Comparison of ENCODE assay signal across 8 cellular contexts in genomic region chr19:2274937-2275535, GRCh38. TPM values are rescaled to one million over a fixed set of nuclear protein-coding genes. Genes with fewer than 3 reads are reported as not detected.
A peak's percentile ranks its signal among the peaks of the same experiment; 100 is the strongest.
DNase-seq lines count a peak whose midpoint lies in the region; ATAC-seq, FAIRE-seq and TF ChIP-seq lines count a peak whose summit lies in the region.

No MANE protein-coding gene starts in this region.

- no peak overlapping the region for H3K4ac ChIP-seq in mesendoderm (ENCODE audit: low read depth, low read length)

- H3K9ac ChIP-seq in endodermal cell (ENCODE audit: extremely low read depth, low read length, poor library complexity, severe bottlenecking) (no peak overlapping the region), mesendoderm (ENCODE audit: low read length) (no peak overlapping the region)

- no peak for FAIRE-seq in urothelium cell line (lab: Jason Lieb, UNC)

- no peak overlapping the region for H3K4me2 ChIP-seq in mesendoderm (ENCODE audit: low read length)

- H3K27me3 ChIP-seq in endodermal cell (ENCODE audit: control insufficient read depth, insufficient read depth, low read length, poor library complexity, severe bottlenecking) (no peaks in the 10 kb centered on the region), mesendoderm (ENCODE audit: insufficient read depth, low read length, poor library complexity) (no peaks in the 10 kb centered on the region)

- H3K79me2 ChIP-seq in mesendoderm (ENCODE audit: control insufficient read depth, insufficient read depth, low read length) = peaks cover 31% of the 10 kb centered on the region

- no peak overlapping the region for H3K18ac ChIP-seq in mesendoderm (ENCODE audit: low read length)

- peak; percentile 67 for TF ChIP-seq CTCF in VCaP (conservative IDR thresholded peaks at IDR 0.05)
- peak; percentile 84 for TF ChIP-seq CTCF in endodermal cell (conservative IDR thresholded peaks at IDR 0.05)

- no peak overlapping the region for H2BK5ac ChIP-seq in mesendoderm (ENCODE audit: low read length)

- H2BK120ac ChIP-seq in mesendoderm (ENCODE audit: low read depth, low read length) = no peak overlapping the region

- no peaks in the 10 kb centered on the region for H3K9me3 ChIP-seq in endodermal cell (ENCODE audit: control insufficient read depth, low read length)

- peaks cover 7% of the 10 kb centered on the region for H3K79me1 ChIP-seq in mesendoderm (ENCODE audit: low read length)

- no peak for ATAC-seq in HG02852 (IDR thresholded peaks at IDR 0.05; ENCODE audit: unreplicated experiment)

- no peak overlapping the region for H3K23ac ChIP-seq in mesendoderm (ENCODE audit: low read length)

- H3K4me3 Mint-ChIP-seq in endodermal cell = no peak overlapping the region

- H3K27ac Mint-ChIP-seq in endodermal cell = peak overlapping the region; percentile 78

- 74 to 79% methylated on average over 12 to 16 of the region's 16 CpGs for WGBS in endodermal cell (ENCODE audit: insufficient coverage in 1 of 2, insufficient read length in 1 of 2), 2 experiments
- WGBS in mesendoderm (ENCODE audit: extremely low coverage, insufficient coverage, low lambda C conversion rate) = no CpG with 5 or more reads among the region's 16 CpGs

- peaks cover 7% of the 10 kb centered on the region for H3K4me1 ChIP-seq in endodermal cell (ENCODE audit: control insufficient read depth, insufficient read depth, low read length)
- H3K4me1 ChIP-seq in mesendoderm (ENCODE audit: control insufficient read depth, low read depth, low read length) = no peaks in the 10 kb centered on the region

- peak overlapping the region; percentile 49 for H3K56ac ChIP-seq in mesendoderm (ENCODE audit: low read length)

- DNase-seq in SKM-1 treated with dmso at 0.1 percent for 144 hours (lab: John Stamatoyannopoulos, UW; ENCODE audit: unreplicated experiment) = peak; percentile 37
- DNase-seq in SKM-1 (lab: John Stamatoyannopoulos, UW; ENCODE audit: unreplicated experiment) = no peak
- peak; percentile 82 for DNase-seq in M059J (ENCODE audit: low read depth)
- DNase-seq in endodermal cell = peak; percentile 91
- peak; percentile 89 for DNase-seq in mesendoderm
- DNase-seq in urothelium cell line (ENCODE audit: low spot score) = peak; percentile 38

- peaks cover 20% of the 10 kb centered on the region for H3K36me3 Mint-ChIP-seq in endodermal cell (ENCODE audit: low read depth)

- H3K36me3 ChIP-seq in endodermal cell (ENCODE audit: control insufficient read depth, insufficient read depth, low read length) (peaks cover 22% of the 10 kb centered on the region), mesendoderm (ENCODE audit: control insufficient read depth, insufficient read depth, low read length) (peaks cover 5% of the 10 kb centered on the region)

- no peak overlapping the region for H4K5ac ChIP-seq in mesendoderm (ENCODE audit: low read length)

- H3K4me3 ChIP-seq in endodermal cell (ENCODE audit: low read length) (no peak overlapping the region), mesendoderm (ENCODE audit: low read length) (no peak overlapping the region)

- no peak overlapping the region for H4K8ac ChIP-seq in mesendoderm (ENCODE audit: low read depth, low read length)

- H2AK5ac ChIP-seq in mesendoderm (ENCODE audit: low read length) = no peak overlapping the region

- peaks cover 15% of the 10 kb centered on the region for H3K4me1 Mint-ChIP-seq in endodermal cell

- no peaks in the 10 kb centered on the region for H3K9me3 Mint-ChIP-seq in endodermal cell

- no peaks in the 10 kb centered on the region for H3K27me3 Mint-ChIP-seq in endodermal cell (ENCODE audit: insufficient read depth)

- no peak overlapping the region for H2BK15ac ChIP-seq in mesendoderm (replicated peaks; ENCODE audit: low read depth)

- H3K27ac ChIP-seq in VCaP = peak overlapping the region; percentile 27
- H3K27ac ChIP-seq in endodermal cell (ENCODE audit: low read depth, low read length) = no peak overlapping the region
- H3K27ac ChIP-seq in mesendoderm (ENCODE audit: low read depth, low read length) = no peak overlapping the region

RNA-seq across cellular contexts. Expression of gene PEAK3, which starts 6.9 kb away (rescaled TPM):
- not detected in 2 replicates for total RNA-seq in M059J (2014; rRNA removed; shearing (Covaris generic))
- not detected for total RNA-seq in endodermal cell
- not detected for polyA plus RNA-seq in endodermal cell (2013, experiment 1 of 2)
- 0.08 TPM for polyA plus RNA-seq in endodermal cell (2013, experiment 2 of 2)
- polyA plus RNA-seq in mesendoderm (2013, experiment 1 of 2) = 0.01 TPM
- polyA plus RNA-seq in mesendoderm (2013, experiment 2 of 2) = 0.01 TPM

RNA-seq across cellular contexts. Expression of gene JSRP1, which starts 18.8 kb away (rescaled TPM):
- total RNA-seq in M059J (2014; rRNA removed; shearing (Covaris generic)) = not detected in 2 replicates
- under 1 TPM; 0.66 to 0.89 TPM for total RNA-seq in endodermal cell
- polyA plus RNA-seq in endodermal cell (2013, experiment 1 of 2) = not detected
- not detected for polyA plus RNA-seq in endodermal cell (2013, experiment 2 of 2)
- 0.44 TPM for polyA plus RNA-seq in mesendoderm (2013, experiment 1 of 2)
- polyA plus RNA-seq in mesendoderm (2013, experiment 2 of 2) = 0.57 TPM

RNA-seq across cellular contexts. Expression of gene AMH, which starts 25.9 kb away (rescaled TPM):
- 1.5 and 2.9 TPM in 2 replicates for total RNA-seq in M059J (2014; rRNA removed; shearing (Covaris generic))
- 10 to 100 TPM; 20.5 to 35.1 TPM for total RNA-seq in endodermal cell
- 4.8 TPM for polyA plus RNA-seq in endodermal cell (2013, experiment 1 of 2)
- 5.6 TPM for polyA plus RNA-seq in endodermal cell (2013, experiment 2 of 2)
- 4.2 TPM for polyA plus RNA-seq in mesendoderm (2013, experiment 1 of 2)
- polyA plus RNA-seq in mesendoderm (2013, experiment 2 of 2) = 3.9 TPM

RNA-seq across cellular contexts. Expression of gene LINGO3, which starts 32.9 kb away (rescaled TPM):
- total RNA-seq in M059J (2014; rRNA removed; shearing (Covaris generic)) = not detected in 2 replicates
- 1 to 10 TPM in 1 of 2 donors, under 1 TPM in 1; 0.20 to 1.0 TPM for total RNA-seq in endodermal cell
- 2.3 TPM for polyA plus RNA-seq in endodermal cell (2013, experiment 1 of 2)
- 1.9 TPM for polyA plus RNA-seq in endodermal cell (2013, experiment 2 of 2)
- not detected for polyA plus RNA-seq in mesendoderm (2013, experiment 1 of 2)
- polyA plus RNA-seq in mesendoderm (2013, experiment 2 of 2) = 0.03 TPM

RNA-seq across cellular contexts. Expression of gene SF3A2, which starts 38.4 kb away (rescaled TPM):
- total RNA-seq in M059J (2014; rRNA removed; shearing (Covaris generic)) = 36.9 and 44.0 TPM in 2 replicates
- 100 to 1,000 TPM; 126 to 132 TPM for total RNA-seq in endodermal cell
- 147 TPM for polyA plus RNA-seq in endodermal cell (2013, experiment 1 of 2)
- 122 TPM for polyA plus RNA-seq in endodermal cell (2013, experiment 2 of 2)
- 109 TPM for polyA plus RNA-seq in mesendoderm (2013, experiment 1 of 2)
- polyA plus RNA-seq in mesendoderm (2013, experiment 2 of 2) = 111 TPM
